In genomic region chr3:11600501-11601282, GRCh38 we compare ENCODE assay signal across 8 cellular contexts. TPM values are rescaled to one million over a fixed set of nuclear protein-coding genes. Genes with fewer than 3 reads are reported as not detected.
DNase-seq lines count a peak whose midpoint lies in the region; ATAC-seq and TF ChIP-seq lines count a peak whose summit lies in the region.

No MANE protein-coding gene starts in this region.

- H3K36me3 Mint-ChIP-seq in activated CD8-positive, alpha-beta memory T cell treated with anti-CD3 and anti-CD28 coated beads, Interleukin-2, amount 10 ng/mL, durations not matched to agents 7 days and 5 days = peaks cover 55% of the 10 kb centered on the region

- H3K4me1 Mint-ChIP-seq in activated CD8-positive, alpha-beta memory T cell treated with anti-CD3 and anti-CD28 coated beads, Interleukin-2, amount 10 ng/mL, durations not matched to agents 7 days and 5 days = peaks cover 36% of the 10 kb centered on the region

- H3K4me1 ChIP-seq in body of pancreas (peaks cover 36% of the 10 kb centered on the region), iPS-18a (ENCODE audit: control insufficient read depth, low read depth, low read length) (peaks cover 51% of the 10 kb centered on the region), skeletal muscle tissue (ENCODE audit: control insufficient read depth in 3 of 3, insufficient read depth in 3 of 3, low read length in 3 of 3) (peaks cover 31 to 46% (median 45%) of the 10 kb centered on the region in 3 donors)

- 69 to 74% methylated on average over 18 of the region's 18 CpGs for WGBS in body of pancreas, 2 donors

- intact Hi-C loops in body of pancreas (cut with DNase I) = no loop called here

- H3K27me3 Mint-ChIP-seq in activated CD8-positive, alpha-beta memory T cell treated with anti-CD3 and anti-CD28 coated beads, Interleukin-2, amount 10 ng/mL, durations not matched to agents 7 days and 5 days = no peaks in the 10 kb centered on the region

- no peak overlapping the region for H3K4me3 Mint-ChIP-seq in activated CD8-positive, alpha-beta memory T cell treated with anti-CD3 and anti-CD28 coated beads, Interleukin-2, amount 10 ng/mL, durations not matched to agents 7 days and 5 days

- H3K4me3 ChIP-seq in body of pancreas = no peak overlapping the region
- H3K4me3 ChIP-seq in iPS-18a (ENCODE audit: low read length) = no peak overlapping the region
- peak overlapping the region in 1 of 3 donors; percentile 31 for H3K4me3 ChIP-seq in skeletal muscle tissue (ENCODE audit: low read length in 3 of 3)

- peaks cover 0 to 1% of the 10 kb centered on the region in 2 donors for H3K36me3 ChIP-seq in body of pancreas (replicated peaks in 1 of 2; ENCODE audit: insufficient read depth in 1 of 2, low read depth in 2 of 2)
- H3K36me3 ChIP-seq in iPS-18a (ENCODE audit: control insufficient read depth, low read depth, low read length) = no peaks in the 10 kb centered on the region
- H3K36me3 ChIP-seq in skeletal muscle tissue (ENCODE audit: control insufficient read depth in 3 of 3, insufficient read depth in 3 of 3, low read length in 3 of 3) = peaks cover 3 to 4% (median 4%) of the 10 kb centered on the region in 3 donors

- DNase-seq in HS-5 (ENCODE audit: low read depth) (peak; percentile 98), body of pancreas (peak; percentile 61 to 75 (median 68)), NCI-H2196 (lab: John Stamatoyannopoulos, UW; ENCODE audit: unreplicated experiment) (no peak)
- DNase-seq in stimulated activated CD4-positive, alpha-beta T cell treated with anti-CD3 and anti-CD28 coated beads, Interleukin-12 subunit alpha, Interleukin-12 subunit beta, amount 100 ng/mL, for 4 hours = no peak
- DNase-seq in activated CD8-positive, alpha-beta memory T cell treated with anti-CD3 and anti-CD28 coated beads, Interleukin-2, amount 10 ng/mL, durations not matched to agents 7 days and 5 days = no peak

- H3K9ac ChIP-seq in iPS-18a (ENCODE audit: low read length) (no peak overlapping the region), skeletal muscle tissue (ENCODE audit: low read depth in 1 of 3, low read length in 3 of 3) (peak overlapping the region in 2 of 3 donors; percentile 55 to 66)

- TF ChIP-seq CTCF in body of pancreas (IDR thresholded peaks at IDR 0.05) = no peak

- H3K27ac Mint-ChIP-seq in activated CD8-positive, alpha-beta memory T cell treated with anti-CD3 and anti-CD28 coated beads, Interleukin-2, amount 10 ng/mL, durations not matched to agents 7 days and 5 days = no peak overlapping the region

- H3K27ac ChIP-seq in body of pancreas = peak overlapping the region; percentile 21 to 80 (median 66)
- H3K27ac ChIP-seq in iPS-18a (ENCODE audit: low read length) = peak overlapping the region; percentile 22
- peak overlapping the region; percentile 77 for H3K27ac ChIP-seq in skeletal muscle tissue (ENCODE audit: low read depth, low read length)

- H3K9me3 ChIP-seq in body of pancreas = no peaks in the 10 kb centered on the region
- no peaks in the 10 kb centered on the region for H3K9me3 ChIP-seq in iPS-18a (ENCODE audit: control insufficient read depth, low read depth, low read length)
- H3K9me3 ChIP-seq in skeletal muscle tissue (ENCODE audit: control insufficient read depth in 3 of 3, low read length in 3 of 3) = no peaks in the 10 kb centered on the region

- peak in 1 of 3 donors; percentile 19 for TF ChIP-seq POLR2A in body of pancreas (IDR thresholded peaks at IDR 0.05)

- H3K27me3 ChIP-seq in body of pancreas (no peaks in the 10 kb centered on the region), iPS-18a (ENCODE audit: control insufficient read depth, insufficient read depth, low read length) (no peaks in the 10 kb centered on the region), skeletal muscle tissue (ENCODE audit: control insufficient read depth in 3 of 3, insufficient read depth in 3 of 3, low read length in 3 of 3) (no peaks in the 10 kb centered on the region)

- CTCF ChIA-PET in activated CD8-positive, alpha-beta memory T cell treated with anti-CD3 and anti-CD28 coated beads, Interleukin-2, amount 10 ng/mL, durations not matched to agents 7 days and 5 days (lab: Charles Lee) = no interaction called here

- H3K9me3 Mint-ChIP-seq in activated CD8-positive, alpha-beta memory T cell treated with anti-CD3 and anti-CD28 coated beads, Interleukin-2, amount 10 ng/mL, durations not matched to agents 7 days and 5 days (ENCODE audit: low read depth) = peaks cover 3% of the 10 kb centered on the region

- ATAC-seq in body of pancreas (peak; percentile 94), HG03039 (IDR thresholded peaks at IDR 0.05; ENCODE audit: unreplicated experiment) (no peak)
- no peak for ATAC-seq in activated CD8-positive, alpha-beta memory T cell treated with anti-CD3 and anti-CD28 coated beads, Interleukin-2, amount 10 ng/mL, durations not matched to agents 7 days and 5 days

RNA-seq across cellular contexts. Expression of gene VGLL4, which starts 43.0 kb away (rescaled TPM):
- total RNA-seq in body of pancreas (10 to 100 TPM; 66.4 to 91.0 TPM), skeletal muscle tissue (53.8 TPM)
- 10 to 100 TPM; 45.3 to 53.2 TPM for total RNA-seq in activated CD8-positive, alpha-beta memory T cell treated with anti-CD3 and anti-CD28 coated beads, Interleukin-2, amount 10 ng/mL, durations not matched to agents 7 days and 5 days

Comparison
In these comparisons a context has a peak if more than half of its experiments do, and no peak if none do; other contexts are left out.
1. DNase-seq: peak in HS-5 (single experiment) and body of pancreas (4 of 4); none in stimulated activated CD4-positive, alpha-beta T cell treated with anti-CD3 and anti-CD28 coated beads, Interleukin-12 subunit alpha, Interleukin-12 subunit beta, amount 100 ng/mL, for 4 hours (single experiment), NCI-H2196 (single experiment) and activated CD8-positive, alpha-beta memory T cell treated with anti-CD3 and anti-CD28 coated beads, Interleukin-2, amount 10 ng/mL, durations not matched to agents 7 days and 5 days (single experiment).
2. H3K27ac ChIP-seq: peak in every context shown above with its lines; median percentile 77 in skeletal muscle tissue; 66 in body of pancreas; 22 in iPS-18a.